Comparison of ENCODE assay signal across 8 cellular contexts in the genomic region with DNA sequence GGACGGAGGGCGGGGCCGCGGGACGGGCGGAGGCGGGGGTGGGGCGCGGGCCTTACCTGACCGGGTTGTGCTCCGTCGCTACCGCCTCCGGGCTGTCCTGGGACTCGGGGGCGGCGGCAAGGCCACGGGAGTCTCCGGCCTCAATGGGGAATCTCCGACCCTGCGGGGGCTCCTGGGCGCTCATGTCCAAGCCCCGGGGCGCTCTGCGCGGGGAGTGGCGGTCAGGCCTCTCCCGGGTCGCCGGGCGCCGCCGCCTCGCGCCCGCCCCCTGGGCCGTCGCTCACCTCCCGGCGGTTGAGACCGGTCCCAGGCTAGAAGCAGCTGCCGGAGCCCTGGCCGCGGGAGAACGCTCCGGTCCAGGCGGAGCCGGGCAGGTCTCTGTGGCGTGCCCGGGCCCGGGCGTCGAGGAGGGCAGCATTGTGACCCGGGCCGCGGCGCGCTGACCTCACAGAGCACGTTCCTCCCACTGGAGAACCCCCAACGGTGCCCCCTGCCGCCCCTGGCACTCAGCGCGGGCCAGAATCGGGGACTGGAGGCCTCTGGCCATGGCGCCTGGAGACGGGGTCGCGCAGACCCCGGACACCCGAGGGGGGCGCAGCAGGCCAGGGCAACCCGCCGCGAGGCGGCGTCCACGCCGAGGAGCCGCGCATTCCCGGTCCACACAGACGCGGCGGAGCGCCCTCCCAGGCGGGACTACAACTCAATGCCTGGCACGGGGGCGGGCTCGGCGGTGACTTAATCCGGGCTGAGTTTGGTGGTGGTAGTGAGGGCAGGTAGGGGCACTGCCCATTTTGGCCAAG. TPM values are rescaled to one million over a fixed set of nuclear protein-coding genes. Genes with fewer than 3 reads are reported as not detected.
DNase-seq lines count a peak whose midpoint lies in the region; ATAC-seq and TF ChIP-seq lines count a peak whose summit lies in the region.

No MANE protein-coding gene starts in this region.

- no peaks in the 10 kb centered on the region for H3K79me2 ChIP-seq in ACC112 (ENCODE audit: control insufficient read depth, insufficient read depth, low read length, unreplicated experiment)
- no peaks in the 10 kb centered on the region for H3K79me2 ChIP-seq in GM23248 (ENCODE audit: insufficient read depth)
- no peaks in the 10 kb centered on the region for H3K79me2 ChIP-seq in parathyroid adenoma

- ATAC-seq in left ventricle myocardium superior (peak; percentile 80), GM18870 (IDR thresholded peaks at IDR 0.05; ENCODE audit: unreplicated experiment) (no peak), HG03159 (IDR thresholded peaks at IDR 0.05; ENCODE audit: unreplicated experiment) (no peak)

- no peaks in the 10 kb centered on the region for H3K9me2 ChIP-seq in GM23248 (ENCODE audit: insufficient read depth)

- peak overlapping the region; percentile 76 for H3K9ac ChIP-seq in GM23248
- H3K9ac ChIP-seq in parathyroid adenoma, result no peak overlapping the region

- H4K20me1 ChIP-seq in GM23248 (ENCODE audit: insufficient read depth), result no peaks in the 10 kb centered on the region

- peak; percentile 74 for DNase-seq in GM23248
- peak; percentile 80 for DNase-seq in left ventricle myocardium superior
- no peak for DNase-seq in MV-4-11 (lab: John Stamatoyannopoulos, UW)

- H3K36me3 ChIP-seq in ACC112 (ENCODE audit: insufficient read depth, low read length), result peaks cover 3% of the 10 kb centered on the region; the same call in 1 of the 2 replicates
- 0 out of 2 replicates have a peak, but pooled peaks cover 3% of the 10 kb centered on the region for H3K36me3 ChIP-seq in GM23248 (ENCODE audit: low read depth)
- no peaks in the 10 kb centered on the region for H3K36me3 ChIP-seq in parathyroid adenoma (ENCODE audit: control insufficient read depth, insufficient read depth, low read length)

- in situ Hi-C loops in GM23248 (cut with MboI), result no loop called here

- H3K4me1 ChIP-seq in ACC112 (ENCODE audit: control insufficient read depth, insufficient read depth, low read length, unreplicated experiment), result no peaks in the 10 kb centered on the region
- H3K4me1 ChIP-seq in GM23248 (ENCODE audit: insufficient read depth), result no peaks in the 10 kb centered on the region
- no peaks in the 10 kb centered on the region for H3K4me1 ChIP-seq in parathyroid adenoma

- no peaks in the 10 kb centered on the region for H3K9me3 ChIP-seq in GM23248 (ENCODE audit: low read depth)
- H3K9me3 ChIP-seq in parathyroid adenoma (ENCODE audit: control insufficient read depth, low read length), result no peaks in the 10 kb centered on the region

- 3 to 4% methylated on average over 37 to 43 of the region's 91 CpGs for WGBS in GM23248 (ENCODE audit: low coverage in 1 of 2, low lambda C conversion rate in 2 of 2, missing lambda C conversion rate in 2 of 2), 2 experiments
- WGBS in adipose tissue, 3 donors, result 1 to 3% (median 3%) methylated on average over 70 to 91 of the region's 91 CpGs

- H3K27me3 ChIP-seq in ACC112 (ENCODE audit: insufficient read depth, low read length) (no peaks in the 10 kb centered on the region), GM23248 (replicated peaks; ENCODE audit: insufficient read depth) (no peaks in the 10 kb centered on the region), parathyroid adenoma (ENCODE audit: control insufficient read depth, insufficient read depth, low read length) (no peaks in the 10 kb centered on the region)

- H3K4me2 ChIP-seq in GM23248 (ENCODE audit: unreplicated experiment), result peak overlapping the region; percentile 55
- peak overlapping the region; percentile 61 for H3K4me2 ChIP-seq in parathyroid adenoma (ENCODE audit: low read length)

- peak overlapping the region; percentile 68 for H3K4me3 ChIP-seq in ACC112 (ENCODE audit: low read depth, low read length)
- peak overlapping the region; percentile 65 for H3K4me3 ChIP-seq in GM23248
- H3K4me3 ChIP-seq in parathyroid adenoma (ENCODE audit: low read depth, low read length), result no peak overlapping the region

- intact Hi-C loops in left ventricle myocardium superior (cut with micrococcal nuclease), result no loop called here

- H3K27ac ChIP-seq in ACC112 (ENCODE audit: low read depth, low read length), result no peak overlapping the region
- no peak overlapping the region for H3K27ac ChIP-seq in GM23248
- peak overlapping the region; percentile 21 for H3K27ac ChIP-seq in adipose tissue (ENCODE audit: low read depth, low read length)
- H3K27ac ChIP-seq in parathyroid adenoma, result no peak overlapping the region

- H3F3A ChIP-seq in GM23248 (ENCODE audit: insufficient read depth), result peaks cover 20% of the 10 kb centered on the region

- H2AFZ ChIP-seq in ACC112 (ENCODE audit: low read length, unreplicated experiment) (no peak overlapping the region), GM23248 (peak overlapping the region; percentile 64), parathyroid adenoma (peak overlapping the region; percentile 33)

- TF ChIP-seq CTCF in parathyroid adenoma (IDR thresholded peaks at IDR 0.05), result no peak

RNA-seq across cellular contexts. Expression of a gene that starts 0.4 kb away (rescaled TPM):
- 1.1 and 3.2 TPM in 2 replicates for total RNA-seq in GM23248 (2014; rRNA removed; shearing (Covaris generic))
- polyA plus RNA-seq in GM23248 (2016; fragmentation: Nextera tagmentation; extraction: Ambion mirVana) (2.9 and 3.1 TPM in 2 replicates), adipose tissue (1 to 10 TPM; 4.3 to 5.2 (median 4.8) TPM)
- 2.8 TPM for total RNA-seq in left ventricle myocardium superior

RNA-seq across cellular contexts. Expression of a gene that starts 0.5 kb away (rescaled TPM):
- total RNA-seq in GM23248 (2014; rRNA removed; shearing (Covaris generic)), result 0.22 TPM in 1 of 2 replicates, not detected in the other
- polyA plus RNA-seq in GM23248 (2016; fragmentation: Nextera tagmentation; extraction: Ambion mirVana) (0.47 TPM in 1 of 2 replicates, not detected in the other), adipose tissue (under 1 TPM; 0.22 to 0.66 (median 0.34) TPM)
- total RNA-seq in left ventricle myocardium superior, result 2.0 TPM

RNA-seq across cellular contexts. Expression of a gene that starts 25.8 kb away (rescaled TPM):
- 13.5 and 16.6 TPM in 2 replicates for total RNA-seq in GM23248 (2014; rRNA removed; shearing (Covaris generic))
- polyA plus RNA-seq in GM23248 (2016; fragmentation: Nextera tagmentation; extraction: Ambion mirVana) (22.1 and 22.2 TPM in 2 replicates), adipose tissue (100 to 1,000 TPM in 1 of 3 donors, 10 to 100 TPM in 2; 14.5 to 197 (median 49.5) TPM)
- total RNA-seq in left ventricle myocardium superior, result 15.3 TPM

RNA-seq across cellular contexts. Expression of a gene that starts 32.4 kb away (rescaled TPM):
- 83.8 and 94.9 TPM in 2 replicates for total RNA-seq in GM23248 (2014; rRNA removed; shearing (Covaris generic))
- polyA plus RNA-seq in GM23248 (2016; fragmentation: Nextera tagmentation; extraction: Ambion mirVana), result 47.5 and 47.8 TPM in 2 replicates
- 10 to 100 TPM; 38.7 to 43.1 (median 43.0) TPM for polyA plus RNA-seq in adipose tissue
- total RNA-seq in left ventricle myocardium superior, result 40.5 TPM
